Comparison of ENCODE assay signal across 8 cellular contexts in genomic region chr12:4539167-4539870, GRCh38. TPM values are rescaled to one million over a fixed set of nuclear protein-coding genes. Genes with fewer than 3 reads are reported as not detected.
DNase-seq lines count a peak whose midpoint lies in the region; ATAC-seq and TF ChIP-seq lines count a peak whose summit lies in the region.

No MANE protein-coding gene starts in this region.

- peaks cover 3% of the 10 kb centered on the region for H3F3A ChIP-seq in SK-N-SH (replicated peaks; ENCODE audit: insufficient read depth)

- ATAC-seq in SK-N-SH treated with all-trans-retinoic acid at 6 μM for 48 hours, result no peak

- peaks cover 6 to 17% of the 10 kb centered on the region in 2 experiments for H3K4me1 ChIP-seq in SK-N-SH (ENCODE audit: control insufficient read depth in 1 of 2, insufficient read depth in 2 of 2, low read depth in 1 of 2, low read length in 1 of 2)
- no peaks in the 10 kb centered on the region for H3K4me1 ChIP-seq in testis

- no peak for TF ChIP-seq RAD21 in SK-N-SH (IDR thresholded peaks at IDR 0.05; ENCODE audit: low read length)

- intact Hi-C loops in testis (cut with DNase I; ENCODE audit: low total_unique reads), result no loop called here

- POLR2A ChIA-PET in SK-N-SH (lab: Yijun Ruan, JAX), result no interaction called here

- peak overlapping the region; percentile 94 for H2AFZ ChIP-seq in SK-N-SH (ENCODE audit: low read depth)

- H3K27me3 ChIP-seq in SK-N-SH (ENCODE audit: insufficient read depth), result no peaks in the 10 kb centered on the region
- no peaks in the 10 kb centered on the region for H3K27me3 ChIP-seq in testis

- peak overlapping the region; percentile 28 to 88; a peak in 2 of 4 replicates for H3K27ac ChIP-seq in SK-N-SH (ENCODE audit: low read depth in 2 of 2, low read length in 1 of 2)
- H3K27ac ChIP-seq in testis, result peak overlapping the region in 1 of 2 donors; percentile 96

- no peak for TF ChIP-seq POLR2A in testis (IDR thresholded peaks at IDR 0.05)

- peak overlapping the region; percentile 90 for H3K4me2 ChIP-seq in SK-N-SH

- H3K9me3 ChIP-seq in SK-N-SH (no peaks in the 10 kb centered on the region), iPS-18c (ENCODE audit: control insufficient read depth, insufficient read depth, low read length) (no peaks in the 10 kb centered on the region), testis (no peaks in the 10 kb centered on the region)

- 2% methylated on average over 16 of the region's 16 CpGs for WGBS in SK-N-SH (ENCODE audit: low lambda C conversion rate)
- WGBS in testis, 2 donors, result 7 to 9% methylated on average over 16 of the region's 16 CpGs

- no peaks in the 10 kb centered on the region for H3K9me2 ChIP-seq in SK-N-SH

- H4K20me1 ChIP-seq in SK-N-SH (ENCODE audit: insufficient read depth), result no peaks in the 10 kb centered on the region

- peak overlapping the region; percentile 93 for H3K9ac ChIP-seq in SK-N-SH

- DNase-seq in SK-N-SH (no peak), testis (no peak), NCI-H510A (lab: John Stamatoyannopoulos, UW) (no peak), AG08395 (ENCODE audit: low spot score) (no peak), germinal center (ENCODE audit: low spot score) (no peak)

- H3K36me3 ChIP-seq in SK-N-SH (replicated peaks in 1 of 2; ENCODE audit: control insufficient read depth in 1 of 2, insufficient read depth in 2 of 2, low read length in 1 of 2) (peaks cover 23 to 26% of the 10 kb centered on the region in 2 experiments), testis (ENCODE audit: low read depth, missing control alignments) (no peaks in the 10 kb centered on the region)

- CTCF ChIA-PET in SK-N-SH (lab: Yijun Ruan, JAX), result no interaction called here

- TF ChIP-seq CTCF in SK-N-SH (IDR thresholded peaks at IDR 0.05) (no peak), WI38 (IDR thresholded peaks at IDR 0.05; ENCODE audit: low read depth, low read length) (no peak), testis (IDR thresholded peaks at IDR 0.05) (no peak)

- H3K4me3 ChIP-seq in SK-N-SH (ENCODE audit: low read depth in 2 of 2, low read length in 1 of 2) (peak overlapping the region; percentile 92 to 99), WI38 (ENCODE audit: low read depth, low read length) (peak overlapping the region; percentile 86), iPS-18c (ENCODE audit: insufficient read depth, low read depth, low read length) (peak overlapping the region; percentile 90), testis (peak overlapping the region; percentile 69 to 74)

- no peak for TF ChIP-seq EP300 in SK-N-SH (IDR thresholded peaks at IDR 0.05; ENCODE audit: borderline replicate concordance in 1 of 2, low read depth in 1 of 2, low read length in 1 of 2)

- peaks cover 74% of the 10 kb centered on the region for H3K79me2 ChIP-seq in SK-N-SH (ENCODE audit: insufficient read depth)

TF ChIP-seq in SK-N-SH, 30 proteins besides CTCF, POLR2A, EP300 and RAD21 (continues in another document):
- TF ChIP-seq TEAD4 (IDR thresholded peaks at IDR 0.05; ENCODE audit: borderline replicate concordance, insufficient read depth) (no peak), MEF2A (IDR thresholded peaks at IDR 0.05; ENCODE audit: borderline replicate concordance, low read depth) (no peak), GABPA (IDR thresholded peaks at IDR 0.05; ENCODE audit: low read depth) (no peak), FOXJ3 (CRISPR knock-in tag; IDR thresholded peaks at IDR 0.05) (no peak), RFX5 (IDR thresholded peaks at IDR 0.05; ENCODE audit: low read length) (no peak), POLR2AphosphoS5 (IDR thresholded peaks at IDR 0.05; ENCODE audit: low read depth, low read length) (no peak), USF1 (IDR thresholded peaks at IDR 0.05; ENCODE audit: borderline replicate concordance, low read depth) (no peak), FOSL2 (IDR thresholded peaks at IDR 0.05; ENCODE audit: borderline replicate concordance, low read depth) (no peak), NFIC (IDR thresholded peaks at IDR 0.05; ENCODE audit: borderline replicate concordance) (no peak), TAF1 (IDR thresholded peaks at IDR 0.05; ENCODE audit: borderline replicate concordance, low read depth, low read length) (no peak), GATA2 (CRISPR knock-in tag; IDR thresholded peaks at IDR 0.05) (no peak)
- TF ChIP-seq, protein P1, sequence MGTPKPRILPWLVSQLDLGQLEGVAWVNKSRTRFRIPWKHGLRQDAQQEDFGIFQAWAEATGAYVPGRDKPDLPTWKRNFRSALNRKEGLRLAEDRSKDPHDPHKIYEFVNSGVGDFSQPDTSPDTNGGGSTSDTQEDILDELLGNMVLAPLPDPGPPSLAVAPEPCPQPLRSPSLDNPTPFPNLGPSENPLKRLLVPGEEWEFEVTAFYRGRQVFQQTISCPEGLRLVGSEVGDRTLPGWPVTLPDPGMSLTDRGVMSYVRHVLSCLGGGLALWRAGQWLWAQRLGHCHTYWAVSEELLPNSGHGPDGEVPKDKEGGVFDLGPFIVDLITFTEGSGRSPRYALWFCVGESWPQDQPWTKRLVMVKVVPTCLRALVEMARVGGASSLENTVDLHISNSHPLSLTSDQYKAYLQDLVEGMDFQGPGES (IDR thresholded peaks at IDR 0.05; ENCODE audit: low read depth, low read length), result no peak

TF ChIP-seq in SK-N-SH treated with all-trans-retinoic acid at 6 μM for 48 hours, 23 proteins besides CTCF, POLR2A, EP300 and RAD21 (continues in another document):
- TF ChIP-seq GLIS3 (CRISPR knock-in tag; IDR thresholded peaks at IDR 0.05) (no peak), ISL1 (CRISPR knock-in tag; IDR thresholded peaks at IDR 0.05) (no peak), ZNF70 (CRISPR knock-in tag; IDR thresholded peaks at IDR 0.05) (no peak), ZC3H10 (CRISPR knock-in tag; IDR thresholded peaks at IDR 0.05) (no peak), OSR1 (CRISPR knock-in tag; IDR thresholded peaks at IDR 0.05) (no peak), CREB5 (CRISPR knock-in tag; IDR thresholded peaks at IDR 0.05; ENCODE audit: low read depth) (no peak), TSHZ2 (CRISPR knock-in tag; IDR thresholded peaks at IDR 0.05) (no peak), CSDC2 (CRISPR knock-in tag; IDR thresholded peaks at IDR 0.05) (no peak), PPARA (CRISPR knock-in tag; IDR thresholded peaks at IDR 0.05; ENCODE audit: borderline replicate concordance) (no peak), ZNF565 (CRISPR knock-in tag; conservative IDR thresholded peaks at IDR 0.05; ENCODE audit: low read depth) (no peak)
- TF ChIP-seq, protein P2, sequence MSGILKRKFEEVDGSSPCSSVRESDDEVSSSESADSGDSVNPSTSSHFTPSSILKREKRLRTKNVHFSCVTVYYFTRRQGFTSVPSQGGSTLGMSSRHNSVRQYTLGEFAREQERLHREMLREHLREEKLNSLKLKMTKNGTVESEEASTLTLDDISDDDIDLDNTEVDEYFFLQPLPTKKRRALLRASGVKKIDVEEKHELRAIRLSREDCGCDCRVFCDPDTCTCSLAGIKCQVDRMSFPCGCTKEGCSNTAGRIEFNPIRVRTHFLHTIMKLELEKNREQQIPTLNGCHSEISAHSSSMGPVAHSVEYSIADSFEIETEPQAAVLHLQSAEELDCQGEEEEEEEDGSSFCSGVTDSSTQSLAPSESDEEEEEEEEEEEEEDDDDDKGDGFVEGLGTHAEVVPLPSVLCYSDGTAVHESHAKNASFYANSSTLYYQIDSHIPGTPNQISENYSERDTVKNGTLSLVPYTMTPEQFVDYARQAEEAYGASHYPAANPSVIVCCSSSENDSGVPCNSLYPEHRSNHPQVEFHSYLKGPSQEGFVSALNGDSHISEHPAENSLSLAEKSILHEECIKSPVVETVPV (CRISPR knock-in tag; IDR thresholded peaks at IDR 0.05), result no peak

RNA-seq across cellular contexts. Expression of gene RAD51AP1, which starts 0.6 kb away (rescaled TPM):
- 6.0 and 7.1 TPM in 2 replicates for polyA plus RNA-seq in SK-N-SH (2012; rRNA removed)
- polyA plus RNA-seq in SK-N-SH (2012; cell fraction: cytosol; rRNA removed), result 9.5 and 13.1 TPM in 2 replicates
- 3.2 and 9.9 TPM in 2 replicates for polyA plus RNA-seq in SK-N-SH (2012; cell fraction: nucleus; rRNA removed)
- total RNA-seq in testis, result 10 to 100 TPM; 17.0 to 19.4 TPM
- polyA plus RNA-seq in testis (ENCODE audit: insufficient read depth, low read depth, low replicate concordance), result 21.9 TPM

RNA-seq across cellular contexts. Expression of gene DYRK4, which starts 22.7 kb away (rescaled TPM):
- 38.6 and 42.7 TPM in 2 replicates for polyA plus RNA-seq in SK-N-SH (2012; rRNA removed)
- polyA plus RNA-seq in SK-N-SH (2012; cell fraction: cytosol; rRNA removed), result 40.1 and 42.3 TPM in 2 replicates
- 38.8 and 43.3 TPM in 2 replicates for polyA plus RNA-seq in SK-N-SH (2012; cell fraction: nucleus; rRNA removed)
- total RNA-seq in testis, result 100 to 1,000 TPM in 1 of 2 donors, 10 to 100 TPM in 1; 91.2 to 138 TPM
- 189 TPM for polyA plus RNA-seq in testis (ENCODE audit: insufficient read depth, low read depth, low replicate concordance)
